Comparison of ENCODE assay signal across 13 cellular contexts in the genomic region with DNA sequence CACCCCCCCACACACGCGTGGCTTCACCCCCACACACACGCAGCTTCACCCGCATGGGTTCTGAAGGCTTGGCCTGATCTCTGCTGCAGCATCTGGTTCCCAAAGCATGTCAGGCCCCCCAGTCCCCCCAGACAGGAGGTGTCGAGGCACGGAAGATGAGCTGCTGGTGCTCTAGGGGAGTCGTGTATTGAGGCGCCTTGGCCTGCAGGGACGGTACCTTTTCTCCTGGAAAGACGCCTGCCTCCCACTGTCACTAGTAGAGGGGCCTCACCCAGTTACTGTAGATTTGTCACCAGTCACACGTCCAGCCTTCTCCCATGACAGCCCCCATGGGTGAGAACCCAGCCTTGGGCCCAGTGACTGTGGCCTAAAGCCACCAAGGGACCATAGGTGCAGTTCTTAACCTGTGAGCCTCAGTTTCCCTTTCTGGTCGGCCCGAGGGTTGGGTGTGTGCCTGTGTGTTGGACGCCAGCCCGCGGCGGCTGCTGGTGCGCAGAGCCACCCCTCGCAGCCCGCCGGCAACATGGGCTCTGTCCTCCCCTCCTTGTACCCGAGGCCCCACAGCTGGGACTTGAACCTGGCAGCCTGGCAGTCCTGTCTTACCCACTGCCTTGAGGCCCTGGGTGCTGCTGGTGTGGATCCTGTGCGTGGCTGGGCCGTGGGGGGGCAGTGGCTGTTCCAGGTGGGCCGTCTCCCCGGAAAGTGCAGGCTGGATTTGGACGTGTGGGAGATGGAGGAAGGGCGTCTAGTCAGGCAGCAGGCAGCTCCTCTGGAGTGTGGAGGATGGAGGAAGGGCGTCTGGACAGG.
"Had no signal": no experiment of that assay in that cellular context is flagged by ENCODE, and none has a peak within 500 bp of the region (broad histone marks: within the 10 kb centered on the region; RNA-seq: fewer than 3 reads in every experiment).

No MANE protein-coding gene starts in this region.

- H3K27ac ChIP-seq: esophagus muscularis mucosa had no signal

- H3K27me3 ChIP-seq: dorsolateral prefrontal cortex had no signal

- H3K27me3 Mint-ChIP-seq: activated B cell treated with CpG ODN at 0.5 μM for 24 hours; activated CD4-positive, alpha-beta T cell treated with anti-CD3 and anti-CD28 coated beads, Interleukin-2, amount 10 ng/mL, durations not matched to agents 24 days and 14 days; activated T-helper 17 cell treated with anti-CD3 and anti-CD28 coated beads, Interleukin-2, amount 50 U/mL, for 72 hours; stimulated activated naive B cell treated with anti-CD40 and anti-IgM and Interleukin-4, amounts not matched to agents 10 μg/mL and 1 μg/mL and 100 μg/mL, for 72 hours; T-helper 17 cell had no signal

- H3K4me1 Mint-ChIP-seq: activated B cell treated with CpG ODN at 0.5 μM for 24 hours; activated T-helper 17 cell treated with anti-CD3 and anti-CD28 coated beads, Interleukin-2, amount 50 U/mL, for 72 hours; stimulated activated naive B cell treated with anti-CD40 and anti-IgM and Interleukin-4, amounts not matched to agents 10 μg/mL and 1 μg/mL and 100 μg/mL, for 72 hours had no signal

- H3K4me3 ChIP-seq: dorsolateral prefrontal cortex, esophagus muscularis mucosa had no signal

- ATAC-seq: activated naive CD4-positive, alpha-beta T cell treated with anti-CD3 and anti-CD28 coated beads, Interleukin-2, amount 50 U/mL, for 72 hours; activated T-helper 17 cell treated with anti-CD3 and anti-CD28 coated beads, Interleukin-2, amount 50 U/mL, for 72 hours; SK-N-SH treated with all-trans-retinoic acid at 6 μM for 48 hours; stimulated activated naive B cell treated with anti-CD40 and anti-IgM and Interleukin-4, amounts not matched to agents 10 μg/mL and 1 μg/mL and 100 μg/mL, for 72 hours; T-helper 17 cell had no signal

- H3K27ac Mint-ChIP-seq: activated B cell treated with CpG ODN at 0.5 μM for 24 hours; activated CD4-positive, alpha-beta T cell treated with anti-CD3 and anti-CD28 coated beads, Interleukin-2, amount 10 ng/mL, durations not matched to agents 24 days and 14 days; activated naive CD4-positive, alpha-beta T cell treated with anti-CD3 and anti-CD28 coated beads, Interleukin-2, amount 50 U/mL, for 72 hours; activated T-helper 17 cell treated with anti-CD3 and anti-CD28 coated beads, Interleukin-2, amount 50 U/mL, for 72 hours; stimulated activated naive B cell treated with anti-CD40 and anti-IgM and Interleukin-4, amounts not matched to agents 10 μg/mL and 1 μg/mL and 100 μg/mL, for 72 hours; T-helper 17 cell had no signal

- DNase-seq: activated B cell treated with CpG ODN at 0.5 μM for 24 hours; activated CD4-positive, alpha-beta T cell treated with anti-CD3 and anti-CD28 coated beads, Interleukin-2, amount 10 ng/mL, durations not matched to agents 24 days and 14 days; activated CD8-positive, alpha-beta memory T cell treated with anti-CD3 and anti-CD28 coated beads for 24 hours; amniotic stem cell; stimulated activated CD4-positive, alpha-beta T cell treated with anti-CD3 and anti-CD28 coated beads, Interleukin-2, amount 100 ng/mL, for 24 hours; stimulated activated naive B cell treated with anti-CD40 and anti-IgM and Interleukin-4, amounts not matched to agents 10 μg/mL and 1 μg/mL and 100 μg/mL, for 72 hours; T-helper 17 cell had no signal

- H3K4me3 Mint-ChIP-seq: activated B cell treated with CpG ODN at 0.5 μM for 24 hours; activated CD4-positive, alpha-beta T cell treated with anti-CD3 and anti-CD28 coated beads, Interleukin-2, amount 10 ng/mL, durations not matched to agents 24 days and 14 days; activated T-helper 17 cell treated with anti-CD3 and anti-CD28 coated beads, Interleukin-2, amount 50 U/mL, for 72 hours; brain; stimulated activated naive B cell treated with anti-CD40 and anti-IgM and Interleukin-4, amounts not matched to agents 10 μg/mL and 1 μg/mL and 100 μg/mL, for 72 hours; T-helper 17 cell had no signal
